Comparison of ENCODE assay signal across 2 cellular contexts in the genomic region with DNA sequence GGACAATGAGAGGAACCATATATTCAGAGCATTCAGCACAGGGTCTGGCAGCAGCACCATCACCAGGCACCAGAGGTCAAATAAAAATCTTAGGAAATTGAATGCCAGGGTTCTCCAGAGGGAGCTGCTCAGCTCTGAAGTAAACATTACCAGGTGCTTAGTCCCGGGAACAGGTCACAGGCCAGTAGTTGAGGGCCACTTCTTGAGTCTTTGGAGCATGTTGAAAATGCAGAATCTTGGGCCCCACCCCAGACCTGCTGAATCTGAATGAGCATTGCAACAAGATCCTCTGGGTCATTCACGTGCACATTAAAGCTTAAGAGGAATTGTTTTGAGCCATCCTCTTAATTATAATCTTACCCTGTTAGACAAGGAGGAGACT.
TF ChIP-seq lines count a peak whose summit lies in the region.

No MANE protein-coding gene starts in this region.

TF ChIP-seq in GM12891, 5 proteins besides CTCF, POLR2A, EP300 and RAD21 (continued from another document):
- no peak for TF ChIP-seq TAF1 (IDR thresholded peaks at IDR 0.05; ENCODE audit: low read depth, low read length)
- TF ChIP-seq POU2F2 (IDR thresholded peaks at IDR 0.05; ENCODE audit: low read depth, low read length), result no peak
- no peak for TF ChIP-seq POLR2AphosphoS5 (IDR thresholded peaks at IDR 0.05; ENCODE audit: low read depth, low read length)
- no peak for TF ChIP-seq PAX5 (IDR thresholded peaks at IDR 0.05; ENCODE audit: insufficient read depth, low read length, severe bottlenecking)

TF ChIP-seq in K562, 482 proteins besides CTCF, POLR2A, EP300 and RAD21:
- no peak for TF ChIP-seq ATF1 (CRISPR knock-in tag; IDR thresholded peaks at IDR 0.05)
- peak; percentile 28; the same call in 1 of the 2 replicates for TF ChIP-seq ATF1 (tag; IDR thresholded peaks at IDR 0.05)
- peak; percentile 27; the same call in 1 of the 2 replicates for TF ChIP-seq BACH1 (tag; IDR thresholded peaks at IDR 0.05)
- TF ChIP-seq ZNF316 (IDR thresholded peaks at IDR 0.05), result no peak
- no peak for TF ChIP-seq HOXB6 (CRISPR knock-in tag; IDR thresholded peaks at IDR 0.05; ENCODE audit: borderline replicate concordance)
- TF ChIP-seq CHD4 (IDR thresholded peaks at IDR 0.05; ENCODE audit: insufficient read depth, insufficient replicate concordance, low read depth, low read length, poor library complexity, severe bottlenecking), result peak; percentile 52
- TF ChIP-seq ADNP (tag; IDR thresholded peaks at IDR 0.05), result peak; percentile 71
- TF ChIP-seq ZNF75A (CRISPR knock-in tag; IDR thresholded peaks at IDR 0.05), result 0 out of 2 replicates have a peak, but pooled peaks have one; percentile 1
- TF ChIP-seq, protein P1, sequence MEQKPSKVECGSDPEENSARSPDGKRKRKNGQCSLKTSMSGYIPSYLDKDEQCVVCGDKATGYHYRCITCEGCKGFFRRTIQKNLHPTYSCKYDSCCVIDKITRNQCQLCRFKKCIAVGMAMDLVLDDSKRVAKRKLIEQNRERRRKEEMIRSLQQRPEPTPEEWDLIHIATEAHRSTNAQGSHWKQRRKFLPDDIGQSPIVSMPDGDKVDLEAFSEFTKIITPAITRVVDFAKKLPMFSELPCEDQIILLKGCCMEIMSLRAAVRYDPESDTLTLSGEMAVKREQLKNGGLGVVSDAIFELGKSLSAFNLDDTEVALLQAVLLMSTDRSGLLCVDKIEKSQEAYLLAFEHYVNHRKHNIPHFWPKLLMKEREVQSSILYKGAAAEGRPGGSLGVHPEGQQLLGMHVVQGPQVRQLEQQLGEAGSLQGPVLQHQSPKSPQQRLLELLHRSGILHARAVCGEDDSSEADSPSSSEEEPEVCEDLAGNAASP (IDR thresholded peaks at IDR 0.05), result no peak
TF ChIP-seq in K562: peak in this region for 5.
